Comparison of ENCODE assay signal across 8 cellular contexts in the genomic region with DNA sequence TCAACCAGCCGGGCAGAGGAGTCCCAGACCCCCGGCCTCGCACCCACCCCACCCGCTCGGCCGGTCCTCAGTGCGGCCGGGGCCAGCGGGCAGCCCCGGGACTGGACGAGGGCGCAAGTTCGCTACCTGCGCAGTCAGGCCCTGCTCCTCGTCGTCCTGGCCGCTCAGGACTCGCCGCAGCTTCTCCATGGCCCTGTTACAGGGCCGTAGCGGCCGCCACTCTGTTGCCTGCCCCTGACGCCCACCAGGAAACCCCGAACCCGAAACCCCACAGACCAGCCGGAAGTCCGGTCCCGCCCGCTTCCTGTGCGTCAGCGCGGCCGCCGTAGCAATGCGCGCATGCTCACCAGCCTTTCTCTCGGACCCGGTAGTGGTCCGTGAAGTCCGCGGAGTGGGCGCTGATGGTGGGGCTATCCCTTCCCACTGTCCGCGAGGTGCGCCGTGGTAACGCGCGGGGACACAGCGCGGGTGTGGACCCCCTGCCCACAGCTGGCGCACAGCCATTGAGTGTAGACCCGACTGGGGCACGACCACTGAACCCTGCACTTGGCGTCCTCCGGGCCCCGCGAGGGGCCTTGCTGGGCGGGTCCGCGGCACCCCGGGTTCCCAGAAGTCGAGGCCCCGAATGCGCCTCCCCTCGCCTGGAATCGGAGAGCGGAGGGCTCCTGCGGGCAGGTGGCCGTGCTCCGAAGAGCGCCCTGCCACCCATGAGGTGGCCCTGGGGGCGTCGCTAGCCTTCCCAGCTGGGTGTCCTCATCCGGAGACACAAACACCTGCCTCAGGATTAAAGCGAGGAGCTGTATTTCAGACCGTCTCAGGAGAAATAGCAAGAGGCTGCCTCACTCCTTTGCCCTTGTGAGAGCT. TPM values are rescaled to one million over a fixed set of nuclear protein-coding genes. Genes with fewer than 3 reads are reported as not detected.
DNase-seq lines count a peak whose midpoint lies in the region; ATAC-seq, FAIRE-seq and TF ChIP-seq lines count a peak whose summit lies in the region.

A gene (minus strand): TSS at position 253 of the 864 bp plus-strand sequence. CDS start 64 bp downstream, at position 189.

- H2BK120ac ChIP-seq in H1 (replicated peaks; ENCODE audit: low read depth, low read length), result no peak within 1 kb of the TSS
- peak within 1 kb of the TSS; percentile 30 for H2BK120ac ChIP-seq in mesendoderm (ENCODE audit: low read depth, low read length)

- peak within 1 kb of the TSS; percentile 87 for H4K5ac ChIP-seq in H1 (ENCODE audit: insufficient read length, low read depth, low read length)
- H4K5ac ChIP-seq in mesendoderm (ENCODE audit: low read length), result no peak within 1 kb of the TSS

- H3K4me3 ChIP-seq in H1 (ENCODE audit: extremely low read depth in 1 of 4, insufficient read depth in 2 of 4, low read depth in 3 of 4, low read length in 4 of 4) (peak within 1 kb of the TSS; percentile 72 to 99 (median 93)), mesendoderm (ENCODE audit: low read length) (peak within 1 kb of the TSS; percentile 22)

- H3K14ac ChIP-seq in H1 (ENCODE audit: insufficient read length), result no peak within 1 kb of the TSS

- H3K9ac ChIP-seq in H1 (replicated peaks in 1 of 4; ENCODE audit: extremely low read depth in 1 of 4, low read depth in 3 of 4, low read length in 3 of 4) (peak within 1 kb of the TSS; percentile 49 to 88 (median 76)), mesendoderm (ENCODE audit: low read length) (peak within 1 kb of the TSS; percentile 98)

- H3K9me3 ChIP-seq in H1 (ENCODE audit: insufficient read depth in 2 of 2, low read depth in 1 of 2, low read length in 1 of 2), result no peaks in the 10 kb centered on the region

- TF ChIP-seq EP300 in H1 (IDR thresholded peaks at IDR 0.05; ENCODE audit: borderline replicate concordance in 1 of 2, low read depth in 2 of 2, low read length in 2 of 2), result no peak

- peaks cover 7% of the 10 kb centered on the region for H3K23me2 ChIP-seq in H1 (ENCODE audit: low read depth, low read length)

- H3K27me3 ChIP-seq in H1 (replicated peaks in 1 of 4; ENCODE audit: control insufficient read depth in 3 of 4, extremely low read depth in 1 of 4, insufficient read depth in 3 of 4, low read length in 3 of 4) (no peaks in the 10 kb centered on the region), mesendoderm (ENCODE audit: insufficient read depth, low read length, poor library complexity) (no peaks in the 10 kb centered on the region)

- H3K56ac ChIP-seq in H1 (replicated peaks; ENCODE audit: insufficient read length, low read depth, low read length), result peak within 1 kb of the TSS; percentile 94
- H3K56ac ChIP-seq in mesendoderm (ENCODE audit: low read length), result peak within 1 kb of the TSS; percentile 100

- peak within 1 kb of the TSS; percentile 97 for H3K4ac ChIP-seq in H1 (replicated peaks; ENCODE audit: insufficient read length, low read depth, low read length)
- peak within 1 kb of the TSS; percentile 77 for H3K4ac ChIP-seq in mesendoderm (ENCODE audit: low read depth, low read length)

- peak; percentile 37 to 77; a peak in 2 of 3 replicates for TF ChIP-seq POLR2A in H1 (IDR thresholded peaks at IDR 0.05; ENCODE audit: control extremely low read depth in 1 of 2, low read depth in 2 of 2, low read length in 2 of 2)

- no peak for FAIRE-seq in H1 (lab: Jason Lieb, UNC)

- H3K79me2 ChIP-seq in H1 (ENCODE audit: control insufficient read depth in 1 of 2, insufficient read depth in 2 of 2, low read length in 2 of 2) (peaks cover 33 to 48% of the 10 kb centered on the region in 2 experiments), mesendoderm (ENCODE audit: control insufficient read depth, insufficient read depth, low read length) (peaks cover 47% of the 10 kb centered on the region)

- H3K4me2 ChIP-seq in H1 (ENCODE audit: insufficient read depth in 1 of 2, low read depth in 2 of 2, low read length in 2 of 2) (peak within 1 kb of the TSS; percentile 82 to 89), mesendoderm (ENCODE audit: low read length) (peak within 1 kb of the TSS; percentile 80)

- H4K8ac ChIP-seq in H1 (ENCODE audit: extremely low read depth, insufficient read depth, low read length), result peak within 1 kb of the TSS; percentile 53; the same call in 1 of the 2 replicates
- H4K8ac ChIP-seq in mesendoderm (ENCODE audit: low read depth, low read length), result no peak within 1 kb of the TSS

- CTCF ChIA-PET in activated CD8-positive, alpha-beta memory T cell treated with anti-CD3 and anti-CD28 coated beads for 36 hours (lab: Charles Lee), result interaction anchor here (1.1 to 2.0 kb wide), 3 partner anchors 9 to 39 kb away, joined by 3 to 7 read pairs (median 4); no protein-coding TSS in a partner anchor
- CTCF ChIA-PET in H1 (lab: Charles Lee; ENCODE audit: partially characterized antibody), result interaction anchor here (1.1 to 1.6 kb wide), 2 partner anchors 12 to 39 kb away, joined by 4 to 5 read pairs; no protein-coding TSS in a partner anchor

- peak within 1 kb of the TSS; percentile 87; the same call in 1 of the 2 replicates for H2BK12ac ChIP-seq in H1 (ENCODE audit: low read depth, low read length)

- H3K79me1 ChIP-seq in H1 (ENCODE audit: low read depth, low read length), result peaks cover 22% of the 10 kb centered on the region
- peaks cover 30% of the 10 kb centered on the region for H3K79me1 ChIP-seq in mesendoderm (ENCODE audit: low read length)

- H2BK20ac ChIP-seq in H1 (ENCODE audit: low read length), result no peak within 1 kb of the TSS

- no peak within 1 kb of the TSS for H3K23ac ChIP-seq in H1 (ENCODE audit: insufficient read length)
- H3K23ac ChIP-seq in mesendoderm (ENCODE audit: low read length), result peak within 1 kb of the TSS; percentile 100

- H4K91ac ChIP-seq in H1 (replicated peaks; ENCODE audit: insufficient read length, low read length), result peak within 1 kb of the TSS; percentile 92

- H3K27ac ChIP-seq in H1 (ENCODE audit: low read depth, low read length) (peak within 1 kb of the TSS; percentile 81), mesendoderm (ENCODE audit: low read depth, low read length) (peak within 1 kb of the TSS; percentile 57)

- H3K4me1 ChIP-seq in H1 (replicated peaks in 1 of 4; ENCODE audit: control insufficient read depth in 3 of 4, insufficient read depth in 4 of 4, low read length in 3 of 4) (peaks cover 0 to 2% (median 0%) of the 10 kb centered on the region in 4 experiments; a peak in 2 of 7 replicates), mesendoderm (ENCODE audit: control insufficient read depth, low read depth, low read length) (peaks cover 2% of the 10 kb centered on the region)

- 3% methylated on average over 56 of the region's 77 CpGs; no CpG with 5 or more reads in 1 of the 2 experiments for WGBS in H1 (ENCODE audit: extremely low coverage in 1 of 2, insufficient coverage in 1 of 2, insufficient read length in 1 of 2, insufficient replicate concordance in 2 of 2, low coverage in 1 of 2, low lambda C conversion rate in 2 of 2, missing lambda C conversion rate in 1 of 2), 2 experiments
- no CpG with 5 or more reads among the region's 77 CpGs for WGBS in mesendoderm (ENCODE audit: extremely low coverage, insufficient coverage, low lambda C conversion rate)

- H2AFZ ChIP-seq in H1 (ENCODE audit: low read length), result peak within 1 kb of the TSS; percentile 87; the same call in 1 of the 2 replicates

- DNase-seq in CD1c-positive myeloid dendritic cell (ENCODE audit: extremely low spot score), result peak; percentile 94
- DNase-seq in NCI-H82 treated with DMSO at 0.1 percent for 48 hours (lab: John Stamatoyannopoulos, UW; ENCODE audit: unreplicated experiment), result peak; percentile 40
- peak in 1 of 2 experiments; percentile 86 for DNase-seq in H1 (ENCODE audit: low read depth in 1 of 2, low spot score in 2 of 2)
- DNase-seq in mesendoderm, result peak; percentile 82
- DNase-seq in stimulated activated CD8-positive, alpha-beta memory T cell treated with anti-CD3 and anti-CD28 coated beads, Interleukin-12 subunit alpha, Interleukin-12 subunit beta, amount 100 ng/mL, for 4 hours (ENCODE audit: low read depth), result peak; percentile 78

- peak in 1 of 3 experiments; percentile 7; a peak in 1 of 4 replicates for TF ChIP-seq CTCF in H1 (IDR thresholded peaks at IDR 0.05; ENCODE audit: control extremely low read depth in 1 of 3, insufficient read depth in 1 of 3, low read depth in 1 of 3, low read length in 3 of 3)

- TF ChIP-seq RAD21 in H1 (IDR thresholded peaks at IDR 0.05 in 1 of 2, conservative IDR thresholded peaks at IDR 0.05 in 1 of 2; ENCODE audit: low read depth in 2 of 2, low read length in 2 of 2), result no peak

- H4K20me1 ChIP-seq in H1 (replicated peaks in 1 of 2; ENCODE audit: control insufficient read depth in 1 of 2, insufficient read depth in 2 of 2, low read length in 2 of 2), result peaks cover 5 to 25% of the 10 kb centered on the region in 2 experiments

- ATAC-seq in GM19351 (IDR thresholded peaks at IDR 0.05; ENCODE audit: unreplicated experiment) (peak; percentile 88), HG03520 (IDR thresholded peaks at IDR 0.05; ENCODE audit: unreplicated experiment) (peak; percentile 88)

- POLR2A ChIA-PET in activated CD8-positive, alpha-beta memory T cell treated with anti-CD3 and anti-CD28 coated beads for 36 hours (lab: Charles Lee), result interaction anchor here (0.7 to 1.0 kb wide), 3 partner anchors 13 to 287 kb away, joined by 4 read pairs; no protein-coding TSS in a partner anchor
- POLR2A ChIA-PET in H1 (lab: Charles Lee; ENCODE audit: partially characterized antibody), result interaction anchor here (0.6 to 2.0 kb wide), 8 partner anchors 9 to 41 kb away, joined by 3 to 6 read pairs (median 4); no protein-coding TSS in a partner anchor

- H2BK5ac ChIP-seq in H1 (ENCODE audit: low read depth, low read length) (peak within 1 kb of the TSS; percentile 95), mesendoderm (ENCODE audit: low read length) (peak within 1 kb of the TSS; percentile 88)

- H3K36me3 ChIP-seq in H1 (ENCODE audit: control insufficient read depth in 2 of 4, insufficient read depth in 4 of 4, low read length in 3 of 4) (peaks cover 0 to 10% (median 2%) of the 10 kb centered on the region in 4 experiments; a peak in 4 of 8 replicates), mesendoderm (ENCODE audit: control insufficient read depth, insufficient read depth, low read length) (peaks cover 2% of the 10 kb centered on the region)

- H2AK5ac ChIP-seq in H1 (ENCODE audit: low read depth, low read length), result no peak within 1 kb of the TSS
- no peak within 1 kb of the TSS for H2AK5ac ChIP-seq in mesendoderm (ENCODE audit: low read length)

- peak within 1 kb of the TSS; percentile 98 for H3K18ac ChIP-seq in H1 (ENCODE audit: extremely low read depth, low read length)
- peak within 1 kb of the TSS; percentile 42 for H3K18ac ChIP-seq in mesendoderm (ENCODE audit: low read length)

- no peak within 1 kb of the TSS for H2BK15ac ChIP-seq in H1 (ENCODE audit: low read length)
- no peak within 1 kb of the TSS for H2BK15ac ChIP-seq in mesendoderm (replicated peaks; ENCODE audit: low read depth)

RNA-seq across cellular contexts. Expression of the gene that starts here (rescaled TPM):
- 10 to 100 TPM; 51.6 to 51.8 TPM for total RNA-seq in activated CD8-positive, alpha-beta memory T cell treated with anti-CD3 and anti-CD28 coated beads for 36 hours
- total RNA-seq in H1 (2021; fragmentation: NEBNext Ultra II Directional; extraction: Animal tissue kit (Norgen Biotek cat#: 25700)), result 50.6 and 52.3 TPM in 2 replicates
- polyA plus RNA-seq in H1 (2011; rRNA removed), result 67.8 and 76.1 TPM in 2 replicates
- 63.0 TPM for polyA plus RNA-seq in H1 (2011; cell fraction: cytosol; rRNA removed)
- polyA plus RNA-seq in H1 (2011; cell fraction: nucleus; rRNA removed), result 23.3 TPM
- 41.5 to 56.7 TPM (median 45.1 TPM) in 4 replicates for polyA plus RNA-seq in H1 (2012, experiment 1 of 2)
- polyA plus RNA-seq in H1 (2012, experiment 2 of 2), result 31.3 TPM
- polyA plus RNA-seq in H1 (2013, experiment 1 of 2), result 81.1 TPM
- polyA plus RNA-seq in H1 (2013, experiment 2 of 2), result 100 TPM
- polyA minus RNA-seq in H1 (2011; rRNA and poly(A)+ RNA removed), result 27.1 and 29.1 TPM in 2 replicates
- polyA minus RNA-seq in H1 (2011; cell fraction: cytosol; rRNA and poly(A)+ RNA removed), result 12.5 TPM
- polyA minus RNA-seq in H1 (2011; cell fraction: nucleus; rRNA and poly(A)+ RNA removed), result 30.6 TPM
- polyA plus RNA-seq in mesendoderm (2013, experiment 1 of 2), result 77.1 TPM
- polyA plus RNA-seq in mesendoderm (2013, experiment 2 of 2), result 80.5 TPM
